In genomic region chr17:42849451-42850157, GRCh38 we compare ENCODE assay signal across 19 cellular contexts. TPM values are rescaled to one million over a fixed set of nuclear protein-coding genes. Genes with fewer than 3 reads are reported as not detected.
DNase-seq lines count a peak whose midpoint lies in the region; ATAC-seq and TF ChIP-seq lines count a peak whose summit lies in the region.
"Had no signal": no experiment of that assay in that cellular context is flagged by ENCODE, and none has a peak within 500 bp of the region (broad histone marks: within the 10 kb centered on the region; RNA-seq: fewer than 3 reads in every experiment).

No MANE protein-coding gene starts in this region.

- in situ Hi-C loops in ACHN (cut with HindIII; ENCODE audit: low pct_ligation_motif_present, low pct_unique_long_range_greater_than_20kb, low sequenced_read_pairs) = no loop called here

- TF ChIP-seq EP300 in gastroesophageal sphincter (IDR thresholded peaks at IDR 0.05) = no peak

- H3K36me3 ChIP-seq in gastroesophageal sphincter (peaks cover 0 to 15% of the 10 kb centered on the region in 2 donors), psoas muscle (ENCODE audit: insufficient read depth in 1 of 2, low read depth in 1 of 2) (peaks cover 5 to 13% of the 10 kb centered on the region in 2 donors), BE2C (peaks cover 7% of the 10 kb centered on the region)

- 29 to 42% methylated on average over 1 to 3 of the region's 8 CpGs for WGBS in gastroesophageal sphincter (ENCODE audit: low coverage in 1 of 2), 2 donors
- 36 to 53% (median 49%) methylated on average over 7 to 8 of the region's 8 CpGs for WGBS in psoas muscle, 3 donors

- no peak for TF ChIP-seq CTCF in gastroesophageal sphincter (IDR thresholded peaks at IDR 0.05)
- TF ChIP-seq CTCF in psoas muscle (IDR thresholded peaks at IDR 0.05) = no peak
- no peak for TF ChIP-seq CTCF in BE2C (IDR thresholded peaks at IDR 0.05; ENCODE audit: low read depth, low read length)

- H3K27ac ChIP-seq in gastroesophageal sphincter = peak overlapping the region in 3 of 4 donors; percentile 18 to 85 (median 83)
- H3K27ac ChIP-seq in psoas muscle = peak overlapping the region; percentile 30
- H3K27ac ChIP-seq: HL-60 had no signal

- H3K4me1 ChIP-seq in gastroesophageal sphincter = peaks cover 0 to 69% (median 17%) of the 10 kb centered on the region in 3 donors
- no peaks in the 10 kb centered on the region for H3K4me1 ChIP-seq in psoas muscle
- no peaks in the 10 kb centered on the region for H3K4me1 ChIP-seq in BE2C

- H3K27me3 ChIP-seq in gastroesophageal sphincter = no peaks in the 10 kb centered on the region
- H3K27me3 ChIP-seq in psoas muscle (ENCODE audit: insufficient read depth in 3 of 3, low read length in 2 of 3) = peaks cover 0 to 16% (median 0%) of the 10 kb centered on the region in 3 donors
- no peaks in the 10 kb centered on the region for H3K27me3 ChIP-seq in BE2C

- ATAC-seq in gastroesophageal sphincter (no peak), psoas muscle (peak in 1 of 4 donors; percentile 18), GM21367 (IDR thresholded peaks at IDR 0.05; ENCODE audit: unreplicated experiment) (no peak)
- ATAC-seq: GM12878; naive thymus-derived CD4-positive, alpha-beta T cell had no signal

- TF ChIP-seq POLR2A in gastroesophageal sphincter (IDR thresholded peaks at IDR 0.05) = no peak

- intact Hi-C loops in psoas muscle (cut with DNase I) = no loop called here

- DNase-seq in ACHN (peak; percentile 10), HT-29 (ENCODE audit: low spot score) (peak; percentile 39), psoas muscle (no peak), BE2C (no peak), SKM-1 (lab: John Stamatoyannopoulos, UW; ENCODE audit: unreplicated experiment) (no peak), MV-4-11 (lab: John Stamatoyannopoulos, UW) (no peak)
- DNase-seq: activated CD4-positive, alpha-beta T cell treated with anti-CD3 and anti-CD28 coated beads, Interleukin-2, amount 10 ng/mL, durations not matched to agents 24 days and 14 days; activated naive CD4-positive, alpha-beta T cell treated with anti-CD3 and anti-CD28 coated beads, Interleukin-2, amount 50 U/mL, for 16 hours; KBM-7; naive thymus-derived CD4-positive, alpha-beta T cell; NCI-H1105; NCI-H2171 treated with DMSO at 0.1 percent for 48 hours; NCI-H774; posterior cingulate gyrus; stimulated activated naive CD4-positive, alpha-beta T cell had no signal

- H3K4me3 ChIP-seq in gastroesophageal sphincter (peak overlapping the region in 1 of 2 donors; percentile 22), psoas muscle (no peak overlapping the region), BE2C (ENCODE audit: low read depth, low read length) (no peak overlapping the region)
- H3K4me3 ChIP-seq: GM12878 had no signal

- H3K9me3 ChIP-seq in gastroesophageal sphincter = no peaks in the 10 kb centered on the region
- no peaks in the 10 kb centered on the region for H3K9me3 ChIP-seq in psoas muscle
- no peaks in the 10 kb centered on the region for H3K9me3 ChIP-seq in BE2C

RNA-seq across cellular contexts. Expression of gene AOC3, which starts 1.4 kb away (rescaled TPM):
- total RNA-seq in HT-29 (2014; rRNA removed; shearing (Covaris generic)) = 0.23 TPM in 1 of 2 replicates, not detected in the other
- total RNA-seq in gastroesophageal sphincter = 100 to 1,000 TPM in 2 of 4 donors, 10 to 100 TPM in 2; 48.3 to 196 (median 108) TPM
- total RNA-seq in psoas muscle = 10 to 100 TPM in 2 of 4 donors, 1 to 10 TPM in 2; 5.8 to 11.8 (median 8.5) TPM
- polyA plus RNA-seq in psoas muscle = 1 to 10 TPM; 5.9 to 9.3 (median 8.4) TPM
- polyA plus RNA-seq in BE2C (2012; ENCODE audit: insufficient read depth, insufficient read length, low read depth) = 2.3 TPM
- polyA plus RNA-seq: naive thymus-derived CD4-positive, alpha-beta T cell had no signal

RNA-seq across cellular contexts. Expression of gene AOC2, which starts 5.2 kb away (rescaled TPM):
- total RNA-seq in HT-29 (2014; rRNA removed; shearing (Covaris generic)) = 1.6 and 1.8 TPM in 2 replicates
- total RNA-seq in gastroesophageal sphincter (1 to 10 TPM in 3 of 4 donors, under 1 TPM in 1; 0.81 to 1.7 (median 1.4) TPM), psoas muscle (1 to 10 TPM in 1 of 4 donors, under 1 TPM in 3; 0.49 to 1.0 (median 0.71) TPM)
- polyA plus RNA-seq in psoas muscle = 1 to 10 TPM in 1 of 3 donors, under 1 TPM in 2; 0.08 to 1.6 (median 0.60) TPM
- 5.2 TPM for polyA plus RNA-seq in BE2C (2012; ENCODE audit: insufficient read depth, insufficient read length, low read depth)
- polyA plus RNA-seq: naive thymus-derived CD4-positive, alpha-beta T cell had no signal

RNA-seq across cellular contexts. Expression of gene PSME3, which starts 16.4 kb away (rescaled TPM):
- total RNA-seq in HT-29 (2014; rRNA removed; shearing (Covaris generic)) = 96.8 and 142 TPM in 2 replicates
- total RNA-seq in gastroesophageal sphincter = 100 to 1,000 TPM in 1 of 4 donors, 10 to 100 TPM in 3; 60.7 to 109 (median 82.0) TPM
- total RNA-seq in psoas muscle = 100 to 1,000 TPM in 3 of 4 donors, 10 to 100 TPM in 1; 61.7 to 105 (median 103) TPM
- polyA plus RNA-seq in psoas muscle = 100 to 1,000 TPM in 2 of 3 donors, 10 to 100 TPM in 1; 86.0 to 239 (median 204) TPM
- 226 TPM for polyA plus RNA-seq in BE2C (2012; ENCODE audit: insufficient read depth, insufficient read length, low read depth)

RNA-seq across cellular contexts. Expression of gene BECN1, which starts 25.5 kb away (rescaled TPM):
- 108 and 118 TPM in 2 replicates for total RNA-seq in HT-29 (2014; rRNA removed; shearing (Covaris generic))
- total RNA-seq in gastroesophageal sphincter = 100 to 1,000 TPM; 143 to 185 (median 155) TPM
- total RNA-seq in psoas muscle = 10 to 100 TPM; 45.9 to 85.4 (median 60.6) TPM
- polyA plus RNA-seq in psoas muscle = 100 to 1,000 TPM in 1 of 3 donors, 10 to 100 TPM in 2; 54.4 to 150 (median 69.1) TPM
- 162 TPM for polyA plus RNA-seq in BE2C (2012; ENCODE audit: insufficient read depth, insufficient read length, low read depth)

RNA-seq across cellular contexts. Expression of gene CNTD1, which starts 50.9 kb away (rescaled TPM):
- 0.13 and 0.66 TPM in 2 replicates for total RNA-seq in HT-29 (2014; rRNA removed; shearing (Covaris generic))
- under 1 TPM in 3 of 4 donors, not detected in 1; 0.20 to 0.93 (median 0.78) TPM for total RNA-seq in gastroesophageal sphincter
- total RNA-seq in psoas muscle = 1 to 10 TPM in 1 of 4 donors, under 1 TPM in 2, not detected in 1; 0.74 to 1.3 (median 0.79) TPM
- 1 to 10 TPM in 1 of 3 donors, under 1 TPM in 2; 0.24 to 1.0 (median 0.36) TPM for polyA plus RNA-seq in psoas muscle
- polyA plus RNA-seq in BE2C (2012; ENCODE audit: insufficient read depth, insufficient read length, low read depth) = 0.85 TPM
- total RNA-seq: activated CD4-positive, alpha-beta T cell treated with anti-CD3 and anti-CD28 coated beads, Interleukin-2, amount 10 ng/mL, durations not matched to agents 24 days and 14 days; naive thymus-derived CD4-positive, alpha-beta T cell had no signal

Comparison
In these comparisons a context has a peak if more than half of its experiments do, and no peak if none do; other contexts are left out.
1. DNase-seq: peak in ACHN (single experiment) and HT-29 (single experiment); none in psoas muscle (0 of 2), BE2C (single experiment), SKM-1 (single experiment) and MV-4-11 (single experiment).